18 cellular contexts compared by ENCODE assay signal in genomic region chr13:113078895-113079720, GRCh38. TPM values are rescaled to one million over a fixed set of nuclear protein-coding genes. Genes with fewer than 3 reads are reported as not detected.
DNase-seq lines count a peak whose midpoint lies in the region; ATAC-seq and TF ChIP-seq lines count a peak whose summit lies in the region.
"Had no signal": no experiment of that assay in that cellular context is flagged by ENCODE, and none has a peak within 500 bp of the region (broad histone marks: within the 10 kb centered on the region; RNA-seq: fewer than 3 reads in every experiment).

No MANE protein-coding gene starts in this region.

- H3K4me1 Mint-ChIP-seq in type B pancreatic cell (ENCODE audit: unreplicated experiment): peaks cover 6% of the 10 kb centered on the region

- no peak for ATAC-seq in SK-N-SH treated with all-trans-retinoic acid at 6 μM for 48 hours
- ATAC-seq: body of pancreas, left lobe of liver, Panc1 had no signal

- DNase-seq in NCI-H1436 (lab: John Stamatoyannopoulos, UW) (peak; percentile 22), NCI-H1436 treated with DMSO at 0.1 percent for 48 hours (lab: John Stamatoyannopoulos, UW) (no peak), amygdala (lab: John Stamatoyannopoulos, UW) (peak in 40 of 56 donors; percentile 19 to 82 (median 48)), midbrain (lab: John Stamatoyannopoulos, UW) (peak; percentile 36), type B pancreatic cell (ENCODE audit: extremely low spot score, unreplicated experiment) (no peak), KBM-7 (no peak), amniotic stem cell (lab: John Stamatoyannopoulos, UW) (no peak)
- DNase-seq: activated CD4-positive, CD25-positive, alpha-beta regulatory T cell; body of pancreas; DND-41; effector CD4-positive, alpha-beta T cell; KG1; naive B cell; NCI-H82 had no signal

- H3K27me3 Mint-ChIP-seq in type B pancreatic cell: no peaks in the 10 kb centered on the region
- H3K27me3 Mint-ChIP-seq: naive B cell had no signal

- TF ChIP-seq CTCF in type B pancreatic cell (conservative IDR thresholded peaks at IDR 0.05): no peak

- H3K4me3 Mint-ChIP-seq in type B pancreatic cell: no peak overlapping the region
- H3K4me3 Mint-ChIP-seq: naive B cell had no signal

- in situ Hi-C loops in KBM-7 (cut with MboI; ENCODE audit: low pct_unique_long_range_greater_than_20kb, low sequenced_read_pairs): no loop called here

- peak overlapping the region; percentile 32 for H3K27ac Mint-ChIP-seq in type B pancreatic cell

- peaks cover 3% of the 10 kb centered on the region for H3K36me3 Mint-ChIP-seq in type B pancreatic cell

- H3K9me3 Mint-ChIP-seq in type B pancreatic cell: no peaks in the 10 kb centered on the region

TF ChIP-seq in SK-N-SH treated with all-trans-retinoic acid at 6 μM for 48 hours, 23 proteins besides CTCF, POLR2A, EP300 and RAD21:
- TF ChIP-seq BACH2 (CRISPR knock-in tag; IDR thresholded peaks at IDR 0.05; ENCODE audit: borderline replicate concordance) (no peak), ZFP30 (CRISPR knock-in tag; IDR thresholded peaks at IDR 0.05) (no peak), PPARA (CRISPR knock-in tag; IDR thresholded peaks at IDR 0.05; ENCODE audit: borderline replicate concordance) (no peak), CSDC2 (CRISPR knock-in tag; IDR thresholded peaks at IDR 0.05) (no peak), POU6F1 (CRISPR knock-in tag; IDR thresholded peaks at IDR 0.05; ENCODE audit: borderline replicate concordance, low read depth) (no peak), ZNF70 (CRISPR knock-in tag; IDR thresholded peaks at IDR 0.05) (no peak), ISL1 (CRISPR knock-in tag; IDR thresholded peaks at IDR 0.05) (no peak), OSR1 (CRISPR knock-in tag; IDR thresholded peaks at IDR 0.05) (no peak), ESRRG (CRISPR knock-in tag; IDR thresholded peaks at IDR 0.05) (no peak), CSRNP3 (CRISPR knock-in tag; IDR thresholded peaks at IDR 0.05) (no peak), TCF4 (CRISPR knock-in tag; IDR thresholded peaks at IDR 0.05; ENCODE audit: borderline replicate concordance) (no peak), ARNTL (CRISPR knock-in tag; IDR thresholded peaks at IDR 0.05; ENCODE audit: borderline replicate concordance, low read depth) (no peak), ZNF565 (CRISPR knock-in tag; conservative IDR thresholded peaks at IDR 0.05; ENCODE audit: low read depth) (no peak), CREB5 (CRISPR knock-in tag; IDR thresholded peaks at IDR 0.05; ENCODE audit: low read depth) (no peak), TOX (CRISPR knock-in tag; IDR thresholded peaks at IDR 0.05; ENCODE audit: borderline replicate concordance) (no peak)

RNA-seq across cellular contexts. Expression of gene F7, which starts 26.5 kb away (rescaled TPM):
- 3.0 and 5.3 TPM in 2 replicates for total RNA-seq in type B pancreatic cell (ENCODE audit: low replicate concordance)
- total RNA-seq: body of pancreas, suprapubic skin had no signal

RNA-seq across cellular contexts. Expression of gene F10, which starts 43.5 kb away (rescaled TPM):
- 34.4 and 53.6 TPM in 2 replicates for total RNA-seq in type B pancreatic cell (ENCODE audit: low replicate concordance)

Comparison
In these comparisons a context has a peak if more than half of its experiments do, and no peak if none do; other contexts are left out.
1. DNase-seq: peak in NCI-H1436 (single experiment), amygdala (40 of 56) and midbrain (single experiment); none in NCI-H1436 treated with DMSO at 0.1 percent for 48 hours (single experiment), type B pancreatic cell (single experiment), KBM-7 (single experiment) and amniotic stem cell (single experiment).